ENCODE assay signal across 16 cellular contexts in genomic region chr21:38525454-38525853, GRCh38. TPM values are rescaled to one million over a fixed set of nuclear protein-coding genes. Genes with fewer than 3 reads are reported as not detected.
A peak's percentile ranks its signal among the peaks of the same experiment; 100 is the strongest.
DNase-seq lines count a peak whose midpoint lies in the region; ATAC-seq, FAIRE-seq and TF ChIP-seq lines count a peak whose summit lies in the region.
"Had no signal": no experiment of that assay in that cellular context is flagged by ENCODE, and none has a peak within 500 bp of the region (broad histone marks: within the 10 kb centered on the region; RNA-seq: fewer than 3 reads in every experiment).

No MANE protein-coding gene starts in this region.

- FAIRE-seq in bronchial epithelial cell (lab: Jason Lieb, UNC) (no peak), urothelium cell line (lab: Jason Lieb, UNC) (no peak)

- H3K27me3 ChIP-seq in bronchial epithelial cell (ENCODE audit: control insufficient read depth, insufficient read depth, low read length): peaks cover 2% of the 10 kb centered on the region

- DNase-seq in left cardiac atrium (no peak), cardiac septum (ENCODE audit: low spot score) (no peak), NCI-H226 (peak; percentile 4), bronchial epithelial cell (ENCODE audit: low read depth) (peak; percentile 33), urothelium cell line (ENCODE audit: low spot score) (peak; percentile 3), GF-D8 (lab: John Stamatoyannopoulos, UW) (no peak), GM10266 (ENCODE audit: extremely low spot score) (no peak), epidermal melanocyte (ENCODE audit: insufficient read length, low spot score) (no peak)
- DNase-seq: CD4-positive, alpha-beta T cell; DMS79; GM23248; NCI-H1436 treated with DMSO at 0.1 percent for 48 hours; NCI-H2081 treated with DMSO at 0.1 percent for 48 hours; NCI-H69; NK-92 treated with Interleukin-12 subunit alpha and Interleukin-12 subunit beta, amount 100 ng/mL, for 24 hours had no signal

- intact Hi-C loops in left cardiac atrium (cut with DNase I): no loop called here
- intact Hi-C loops in cardiac septum (cut with DNase I): no loop called here

- ATAC-seq in left cardiac atrium: peak; percentile 27 to 66

- H3K36me3 ChIP-seq in bronchial epithelial cell (ENCODE audit: control insufficient read depth, insufficient read depth, low read length): no peaks in the 10 kb centered on the region

- no peak overlapping the region for H3K4me3 ChIP-seq in bronchial epithelial cell (ENCODE audit: low read depth, low read length)
- H3K4me3 ChIP-seq: GM23248 had no signal

- TF ChIP-seq CTCF in bronchial epithelial cell (IDR thresholded peaks at IDR 0.05; ENCODE audit: insufficient read depth, low read length, severe bottlenecking) (no peak), GM10266 (IDR thresholded peaks at IDR 0.05; ENCODE audit: control insufficient read depth, insufficient read depth, low read depth, missing control alignments) (no peak)

RNA-seq across cellular contexts. Expression of gene ERG, which starts 27.2 kb away (rescaled TPM):
- total RNA-seq in left cardiac atrium: 10 to 100 TPM; 16.1 to 27.2 TPM
- total RNA-seq in cardiac septum: 15.5 TPM
- total RNA-seq in bronchial epithelial cell: under 0.01 TPM in 1 of 2 replicates, not detected in the other
- total RNA-seq: CD4-positive, alpha-beta T cell; G401 had no signal

Comparison
In these comparisons a context has a peak if more than half of its experiments do, and no peak if none do; other contexts are left out.
1. DNase-seq: peak in NCI-H226 (single experiment), bronchial epithelial cell (single experiment) and urothelium cell line (single experiment); none in left cardiac atrium (single experiment), cardiac septum (single experiment), GF-D8 (single experiment), GM10266 (single experiment) and epidermal melanocyte (single experiment).
2. RNA of gene ERG, which starts 27.2 kb away (total RNA-seq): 16.1 to 27.2 TPM in left cardiac atrium and 15.5 TPM in cardiac septum (single experiment); under 0.01 TPM in bronchial epithelial cell; every median in the first group is over 10 times any median in the second.